31 cellular contexts compared by ENCODE assay signal in genomic region chr14:99651953-99652746, GRCh38. TPM values are rescaled to one million over a fixed set of nuclear protein-coding genes. Genes with fewer than 3 reads are reported as not detected.
"Had no signal": no experiment of that assay in that cellular context is flagged by ENCODE, and none has a peak within 500 bp of the region (broad histone marks: within the 10 kb centered on the region; RNA-seq: fewer than 3 reads in every experiment).

No MANE protein-coding gene starts in this region.

- DNase-seq: activated CD4-positive, alpha-beta T cell treated with anti-CD3 and anti-CD28 coated beads for 1 hour; activated CD4-positive, alpha-beta T cell treated with anti-CD3 and anti-CD28 coated beads for 48 hours; activated CD4-positive, alpha-beta T cell treated with anti-CD3 and anti-CD28 coated beads, Interleukin-2, amount 50 U/mL, for 4 hours; activated CD4-positive, CD25-positive, alpha-beta regulatory T cell; activated CD8-positive, alpha-beta T cell treated with anti-CD3 and anti-CD28 coated beads, Interleukin-2, amount 10 ng/mL, durations not matched to agents 7 days and 5 days; activated gamma-delta T cell; activated naive CD4-positive, alpha-beta T cell treated with Interleukin-2 at 50 U/mL for 16 hours; activated naive CD8-positive, alpha-beta T cell treated with anti-CD3 and anti-CD28 coated beads, Interleukin-2, amount 10 ng/mL, durations not matched to agents 7 days and 5 days; activated T-cell treated with anti-CD3 and anti-CD28 coated beads, Interleukin-2, amount 50 U/mL, for 24 hours; amygdala; Kasumi-1; MG63; NCI-H1048; NCI-H1436 treated with DMSO at 0.1 percent for 48 hours; NCI-H1694 treated with DMSO at 0.1 percent for 48 hours; NCI-H2029; NCI-H510A; NCI-H526; NCI-H748 treated with DMSO at 0.1 percent for 48 hours; NK-92 treated with Interleukin-12 subunit alpha and Interleukin-12 subunit beta, amount 100 ng/mL, for 24 hours; OCI-M1; SHP77; SJCRH30; T1000; WERI-Rb-1 had no signal

- H3K4me3 ChIP-seq: ascending aorta, cardiac muscle cell, MG63, SJCRH30, SK-N-MC had no signal

- H3K36me3 ChIP-seq: ascending aorta, cardiac muscle cell, MG63, SJCRH30, WERI-Rb-1 had no signal

- H3K27me3 ChIP-seq: ascending aorta, cardiac muscle cell, MG63, SJCRH30 had no signal

- H3K27ac ChIP-seq: ascending aorta, cardiac muscle cell, SJCRH30, SK-N-MC, WERI-Rb-1 had no signal

- H3K4me1 ChIP-seq: ascending aorta, SJCRH30 had no signal

- H3K9me3 ChIP-seq: ascending aorta, MG63, SJCRH30 had no signal

RNA-seq across cellular contexts. Expression of gene HHIPL1, which starts 7.2 kb away (rescaled TPM):
- total RNA-seq: activated CD8-positive, alpha-beta T cell treated with anti-CD3 and anti-CD28 coated beads, Interleukin-2, amount 10 ng/mL, durations not matched to agents 7 days and 5 days; activated T-helper 2 cell treated with anti-CD3 and anti-CD28 coated beads, Interferon-gamma antibody, Interleukin-2, Interleukin-4, amounts not matched to agents 10 μg/mL and 5 μg/mL and 100 μg/mL, durations not matched to agents 14 hours and 24 hours and 36 hours; SJCRH30; T-helper 2 cell treated with Interferon-gamma antibody and Interleukin-4, amounts not matched to agents 100 ng/mL and 5 ng/mL, for 36 hours had no signal

RNA-seq across cellular contexts. Expression of gene CYP46A1, which starts 31.9 kb away (rescaled TPM):
- total RNA-seq: activated CD8-positive, alpha-beta T cell treated with anti-CD3 and anti-CD28 coated beads, Interleukin-2, amount 10 ng/mL, durations not matched to agents 7 days and 5 days; activated T-helper 2 cell treated with anti-CD3 and anti-CD28 coated beads, Interferon-gamma antibody, Interleukin-2, Interleukin-4, amounts not matched to agents 10 μg/mL and 5 μg/mL and 100 μg/mL, durations not matched to agents 14 hours and 24 hours and 36 hours; ascending aorta; T-helper 1 cell treated with Interleukin-12 subunit alpha and Interleukin-12 subunit beta and Interleukin-4 antibody, amounts not matched to agents 30 ng/mL and 1 ng/mL, for 36 hours had no signal
